ENCODE assay signal across 8 cellular contexts in the genomic region with DNA sequence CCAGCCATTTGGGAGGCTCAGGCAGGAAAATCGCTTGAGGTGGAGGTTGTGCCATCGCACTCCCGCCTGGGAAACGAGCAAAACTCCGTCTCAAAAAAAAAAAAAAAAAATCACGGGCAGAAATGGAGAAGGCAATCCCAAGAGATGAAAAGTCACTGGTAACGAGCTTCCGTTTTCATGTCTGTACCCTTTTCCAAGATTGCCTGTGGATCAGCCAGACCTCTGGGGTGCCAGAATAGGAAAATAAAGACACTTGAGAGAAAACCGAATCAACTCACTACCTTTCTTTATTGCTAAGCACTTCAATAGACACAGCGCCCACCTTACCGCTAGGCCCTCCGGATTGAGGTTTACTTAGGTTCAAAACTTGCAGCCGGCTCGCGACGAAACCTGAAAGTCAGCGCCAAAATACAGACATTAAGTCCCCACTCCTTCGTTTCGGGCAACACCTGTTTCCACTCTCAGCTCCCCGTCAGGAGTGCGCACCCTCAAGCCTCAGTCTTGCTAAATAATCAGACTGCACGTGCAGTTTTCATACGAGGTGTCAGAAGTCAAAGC. TPM values are rescaled to one million over a fixed set of nuclear protein-coding genes. Genes with fewer than 3 reads are reported as not detected.
DNase-seq lines count a peak whose midpoint lies in the region; TF ChIP-seq lines count a peak whose summit lies in the region.

No MANE protein-coding gene starts in this region.

- H3K4me3 ChIP-seq in WERI-Rb-1 (ENCODE audit: low read depth, low read length) (peak overlapping the region; percentile 69), foreskin fibroblast (ENCODE audit: low read depth in 1 of 2, low read length in 2 of 2) (peak overlapping the region; percentile 85 to 99), smooth muscle cell (peak overlapping the region; percentile 84)

- no peak for TF ChIP-seq CTCF in WERI-Rb-1 (IDR thresholded peaks at IDR 0.05; ENCODE audit: low read depth, low read length)
- no peak for TF ChIP-seq CTCF in foreskin fibroblast (IDR thresholded peaks at IDR 0.05; ENCODE audit: low read depth, low read length)
- TF ChIP-seq CTCF in smooth muscle cell (IDR thresholded peaks at IDR 0.05; ENCODE audit: borderline replicate concordance, insufficient read depth, poor library complexity, severe bottlenecking) = no peak

- peak overlapping the region; percentile 91 for H3K4me2 ChIP-seq in smooth muscle cell

- under 1% methylated on average over 23 of the region's 23 CpGs for WGBS in smooth muscle cell (ENCODE audit: low lambda C conversion rate)

- DNase-seq in DMS 273 (lab: John Stamatoyannopoulos, UW; ENCODE audit: unreplicated experiment) = peak; percentile 69
- no peak for DNase-seq in DMS 273 treated with DMSO at 0.1 percent for 48 hours (lab: John Stamatoyannopoulos, UW)
- peak; percentile 15 for DNase-seq in WERI-Rb-1
- no peak for DNase-seq in foreskin fibroblast
- DNase-seq in smooth muscle cell (lab: John Stamatoyannopoulos, UW; ENCODE audit: unreplicated experiment) = no peak
- DNase-seq in NCI-H187 treated with DMSO at 0.1 percent for 48 hours (lab: John Stamatoyannopoulos, UW) = no peak
- DNase-seq in DMS153 (lab: John Stamatoyannopoulos, UW) = no peak
- no peak for DNase-seq in NCI-H1092 (lab: John Stamatoyannopoulos, UW)

- peaks cover 16% of the 10 kb centered on the region for H3F3A ChIP-seq in smooth muscle cell (ENCODE audit: low read depth)

- H3K36me3 ChIP-seq in WERI-Rb-1 (peaks cover 61% of the 10 kb centered on the region), smooth muscle cell (ENCODE audit: low read depth) (no peaks in the 10 kb centered on the region)

- H3K27me3 ChIP-seq in WERI-Rb-1 (ENCODE audit: insufficient read depth, low read depth, severe bottlenecking) (no peaks in the 10 kb centered on the region), smooth muscle cell (ENCODE audit: low read depth) (no peaks in the 10 kb centered on the region)

- H3K79me2 ChIP-seq in smooth muscle cell (ENCODE audit: low read depth) = peaks cover 72% of the 10 kb centered on the region

- H2AFZ ChIP-seq in smooth muscle cell (ENCODE audit: low read depth) = no peak overlapping the region

- peak overlapping the region; percentile 77 for H3K9ac ChIP-seq in smooth muscle cell (ENCODE audit: low read depth)

- H3K9me3 ChIP-seq in WERI-Rb-1 (ENCODE audit: severe bottlenecking) = no peaks in the 10 kb centered on the region
- H3K9me3 ChIP-seq in smooth muscle cell (replicated peaks; ENCODE audit: low read depth) = no peaks in the 10 kb centered on the region

- H3K27ac ChIP-seq in WERI-Rb-1 = peak overlapping the region; percentile 97
- H3K27ac ChIP-seq in smooth muscle cell (ENCODE audit: low read depth) = peak overlapping the region; percentile 36

- H4K20me1 ChIP-seq in smooth muscle cell (ENCODE audit: low read depth) = peaks cover 91% of the 10 kb centered on the region

- peaks cover 45% of the 10 kb centered on the region for H3K4me1 ChIP-seq in smooth muscle cell (ENCODE audit: low read depth)

RNA-seq across cellular contexts. Expression of a gene that starts 1.0 kb away (rescaled TPM):
- total RNA-seq in smooth muscle cell = 52.6 and 59.9 TPM in 2 replicates
- polyA plus RNA-seq in smooth muscle cell = 27.5 and 28.0 TPM in 2 replicates

RNA-seq across cellular contexts. Expression of a gene that starts 6.2 kb away (rescaled TPM):
- not detected in 2 replicates for total RNA-seq in smooth muscle cell
- 1.3 and 3.4 TPM in 2 replicates for polyA plus RNA-seq in smooth muscle cell

RNA-seq across cellular contexts. Expression of a gene that starts 18.9 kb away (rescaled TPM):
- total RNA-seq in smooth muscle cell = 68.2 and 70.1 TPM in 2 replicates
- polyA plus RNA-seq in smooth muscle cell = 47.9 and 71.3 TPM in 2 replicates

RNA-seq across cellular contexts. Expression of a gene that starts 41.8 kb away (rescaled TPM):
- 0.45 TPM in 2 replicates for total RNA-seq in smooth muscle cell
- polyA plus RNA-seq in smooth muscle cell = 0.09 and 0.77 TPM in 2 replicates

RNA-seq across cellular contexts. Expression of a gene that starts 50.6 kb away (rescaled TPM):
- total RNA-seq in smooth muscle cell = 37.2 and 38.1 TPM in 2 replicates
- 61.8 and 67.0 TPM in 2 replicates for polyA plus RNA-seq in smooth muscle cell

Comparison
In these comparisons a context has a peak if more than half of its experiments do, and no peak if none do; other contexts are left out.
1. DNase-seq: peak in DMS 273 (single experiment) and WERI-Rb-1 (single experiment); none in DMS 273 treated with DMSO at 0.1 percent for 48 hours (single experiment), foreskin fibroblast (0 of 2), smooth muscle cell (single experiment), NCI-H187 treated with DMSO at 0.1 percent for 48 hours (single experiment), DMS153 (single experiment) and NCI-H1092 (single experiment).
2. Peak in every context shown above with its lines, with median percentiles within 50 percentile points of each other: H3K4me3 ChIP-seq.